38 cellular contexts compared by ENCODE assay signal in genomic region chr20:63406617-63407245, GRCh38. TPM values are rescaled to one million over a fixed set of nuclear protein-coding genes. Genes with fewer than 3 reads are reported as not detected.
"Had no signal": no experiment of that assay in that cellular context is flagged by ENCODE, and none has a peak within 500 bp of the region (broad histone marks: within the 10 kb centered on the region; RNA-seq: fewer than 3 reads in every experiment).

No MANE protein-coding gene starts in this region.

- DNase-seq: activated B cell treated with CpG ODN at 0.5 μM for 24 hours; activated CD4-positive, alpha-beta memory T cell treated with anti-CD3 and anti-CD28 coated beads for 36 hours; activated CD4-positive, alpha-beta T cell treated with anti-CD3 and anti-CD28 coated beads for 4 hours; activated CD4-positive, alpha-beta T cell treated with anti-CD3 and anti-CD28 coated beads, Interleukin-2, amount 10 ng/mL, durations not matched to agents 24 days and 14 days; activated CD4-positive, alpha-beta T cell treated with anti-CD3 and anti-CD28 coated beads, Interleukin-2, amount 50 U/mL, for 1 hour; activated CD4-positive, alpha-beta T cell treated with anti-CD3 and anti-CD28 coated beads, Interleukin-2, amount 50 U/mL, for 4 hours; activated CD4-positive, CD25-positive, alpha-beta regulatory T cell treated with anti-CD3 and anti-CD28 coated beads, Interleukin-2, amount 50 U/mL, for 72 hours; activated CD8-positive, alpha-beta memory T cell treated with anti-CD3 and anti-CD28 coated beads, Interleukin-2, amount 50 U/mL, for 4 hours; activated CD8-positive, alpha-beta T cell treated with anti-CD3 and anti-CD28 coated beads for 36 hours; activated effector memory CD4-positive, alpha-beta T cell treated with anti-CD3 and anti-CD28 coated beads, Interleukin-2, amount 50 U/mL, for 16 hours; activated gamma-delta T cell treated with Interleukin-2 at 50 U/mL for 16 hours; activated naive CD4-positive, alpha-beta T cell; activated naive CD4-positive, alpha-beta T cell treated with anti-CD3 and anti-CD28 coated beads for 36 hours; activated naive CD4-positive, alpha-beta T cell treated with anti-CD3 and anti-CD28 coated beads, Interleukin-2, amount 50 U/mL, for 16 hours; activated naive CD8-positive, alpha-beta T cell treated with anti-CD3 and anti-CD28 coated beads for 36 hours; activated T-cell treated with anti-CD3 and anti-CD28 coated beads for 4 hours; activated T-cell treated with anti-CD3 and anti-CD28 coated beads, Interleukin-2, amount 50 U/mL, for 1 hour; activated T-cell treated with anti-CD3 and anti-CD28 coated beads, Interleukin-2, amount 50 U/mL, for 4 hours; activated T-cell treated with anti-CD3 and anti-CD28 coated beads, Interleukin-2, amount 50 U/mL, for 72 hours; adrenal gland; amniotic stem cell; aorta; body of pancreas; brain microvascular endothelial cell; central memory CD4-positive, alpha-beta T cell; T-helper 1 cell; T-helper 2 cell; T-helper 9 cell had no signal

- H3K36me3 ChIP-seq: adrenal gland, brain microvascular endothelial cell, breast epithelium had no signal

- H3K27ac ChIP-seq: adrenal gland, body of pancreas, brain microvascular endothelial cell, breast epithelium, VCaP had no signal

- H3K36me3 Mint-ChIP-seq: activated CD4-positive, alpha-beta memory T cell treated with anti-CD3 and anti-CD28 coated beads for 36 hours; activated naive CD4-positive, alpha-beta T cell treated with anti-CD3 and anti-CD28 coated beads, Interleukin-2, amount 50 U/mL, for 72 hours; activated naive CD8-positive, alpha-beta T cell treated with anti-CD3 and anti-CD28 coated beads for 36 hours had no signal

- H3K27me3 ChIP-seq: adrenal gland, body of pancreas, brain microvascular endothelial cell had no signal

- H3K4me1 Mint-ChIP-seq: activated B cell treated with CpG ODN at 0.5 μM for 24 hours; activated naive CD8-positive, alpha-beta T cell treated with anti-CD3 and anti-CD28 coated beads for 36 hours; activated T-helper 17 cell treated with anti-CD3 and anti-CD28 coated beads, Interleukin-2, amount 50 U/mL, for 72 hours had no signal

- H3K9me3 Mint-ChIP-seq: activated B cell treated with CpG ODN at 0.5 μM for 24 hours; activated CD4-positive, alpha-beta memory T cell treated with anti-CD3 and anti-CD28 coated beads for 36 hours; activated CD4-positive, alpha-beta T cell treated with anti-CD3 and anti-CD28 coated beads, Interleukin-2, amount 10 ng/mL, durations not matched to agents 24 days and 14 days; activated CD8-positive, alpha-beta T cell treated with anti-CD3 and anti-CD28 coated beads for 36 hours; activated naive CD4-positive, alpha-beta T cell treated with anti-CD3 and anti-CD28 coated beads for 36 hours; activated naive CD4-positive, alpha-beta T cell treated with anti-CD3 and anti-CD28 coated beads, Interleukin-2, amount 50 U/mL, for 72 hours; activated naive CD8-positive, alpha-beta T cell treated with anti-CD3 and anti-CD28 coated beads for 36 hours; activated T-cell treated with anti-CD3 and anti-CD28 coated beads, Interleukin-2, amount 50 U/mL, for 4 hours; activated T-helper 1 cell treated with anti-CD3 and anti-CD28 coated beads, Interleukin-12 subunit alpha, Interleukin-12 subunit beta, Interleukin-2, Interleukin-4 antibody, amounts not matched to agents 30 ng/mL and 10 ng/mL and 1 ng/mL, durations not matched to agents 14 hours and 24 hours and 36 hours; activated T-helper 17 cell treated with anti-CD3 and anti-CD28 coated beads, Interleukin-2, amount 50 U/mL, for 72 hours; T-helper 1 cell treated with Interleukin-12 subunit alpha and Interleukin-12 subunit beta and Interleukin-4 antibody, amounts not matched to agents 30 μg/mL and 1 μg/mL, for 36 hours; T-helper 2 cell treated with Interferon-gamma antibody and Interleukin-4, amounts not matched to agents 5 μg/mL and 100 μg/mL, for 36 hours had no signal

- H3K27me3 Mint-ChIP-seq: activated B cell treated with CpG ODN at 0.5 μM for 24 hours; activated CD4-positive, alpha-beta T cell treated with anti-CD3 and anti-CD28 coated beads, Interleukin-2, amount 10 ng/mL, durations not matched to agents 24 days and 14 days; activated CD8-positive, alpha-beta T cell treated with anti-CD3 and anti-CD28 coated beads for 36 hours; activated naive CD8-positive, alpha-beta T cell treated with anti-CD3 and anti-CD28 coated beads for 36 hours; activated T-helper 17 cell treated with anti-CD3 and anti-CD28 coated beads, Interleukin-2, amount 50 U/mL, for 72 hours had no signal

- ATAC-seq: activated CD8-positive, alpha-beta T cell treated with anti-CD3 and anti-CD28 coated beads for 36 hours; activated naive CD4-positive, alpha-beta T cell treated with anti-CD3 and anti-CD28 coated beads, Interleukin-2, amount 50 U/mL, for 72 hours; activated T-cell treated with anti-CD3 and anti-CD28 coated beads, Interleukin-2, amount 50 U/mL, for 4 hours; activated T-cell treated with anti-CD3 and anti-CD28 coated beads, Interleukin-2, amount 50 U/mL, for 72 hours; activated T-helper 17 cell treated with anti-CD3 and anti-CD28 coated beads, Interleukin-2, amount 50 U/mL, for 72 hours; body of pancreas had no signal

- FAIRE-seq: astrocyte, TTC549 had no signal

- H3K27ac Mint-ChIP-seq: activated B cell treated with CpG ODN at 0.5 μM for 24 hours; activated CD4-positive, alpha-beta memory T cell treated with anti-CD3 and anti-CD28 coated beads for 36 hours; activated CD4-positive, alpha-beta T cell treated with anti-CD3 and anti-CD28 coated beads, Interleukin-2, amount 10 ng/mL, durations not matched to agents 24 days and 14 days; activated CD8-positive, alpha-beta T cell treated with anti-CD3 and anti-CD28 coated beads for 36 hours; activated naive CD4-positive, alpha-beta T cell treated with anti-CD3 and anti-CD28 coated beads for 36 hours; activated naive CD4-positive, alpha-beta T cell treated with anti-CD3 and anti-CD28 coated beads, Interleukin-2, amount 50 U/mL, for 72 hours; activated naive CD8-positive, alpha-beta T cell treated with anti-CD3 and anti-CD28 coated beads for 36 hours; activated T-cell treated with anti-CD3 and anti-CD28 coated beads, Interleukin-2, amount 50 U/mL, for 72 hours; activated T-helper 1 cell treated with anti-CD3 and anti-CD28 coated beads, Interleukin-12 subunit alpha, Interleukin-12 subunit beta, Interleukin-2, Interleukin-4 antibody, amounts not matched to agents 30 ng/mL and 10 ng/mL and 1 ng/mL, durations not matched to agents 14 hours and 24 hours and 36 hours; activated T-helper 17 cell treated with anti-CD3 and anti-CD28 coated beads, Interleukin-2, amount 50 U/mL, for 72 hours; T-helper 1 cell treated with Interleukin-12 subunit alpha and Interleukin-12 subunit beta and Interleukin-4 antibody, amounts not matched to agents 30 μg/mL and 1 μg/mL, for 36 hours; T-helper 2 cell treated with Interferon-gamma antibody and Interleukin-4, amounts not matched to agents 5 μg/mL and 100 μg/mL, for 36 hours had no signal

- H3K4me1 ChIP-seq: adrenal gland, body of pancreas, breast epithelium had no signal

- H3K4me3 ChIP-seq: adrenal gland, body of pancreas, breast epithelium had no signal

- H3K4me3 Mint-ChIP-seq: activated B cell treated with CpG ODN at 0.5 μM for 24 hours; activated CD4-positive, alpha-beta memory T cell treated with anti-CD3 and anti-CD28 coated beads for 36 hours; activated CD4-positive, alpha-beta T cell treated with anti-CD3 and anti-CD28 coated beads, Interleukin-2, amount 10 ng/mL, durations not matched to agents 24 days and 14 days; activated CD8-positive, alpha-beta T cell treated with anti-CD3 and anti-CD28 coated beads for 36 hours; activated naive CD4-positive, alpha-beta T cell treated with anti-CD3 and anti-CD28 coated beads for 36 hours; activated naive CD8-positive, alpha-beta T cell treated with anti-CD3 and anti-CD28 coated beads for 36 hours; activated T-cell treated with anti-CD3 and anti-CD28 coated beads, Interleukin-2, amount 50 U/mL, for 4 hours; activated T-cell treated with anti-CD3 and anti-CD28 coated beads, Interleukin-2, amount 50 U/mL, for 72 hours; activated T-helper 1 cell treated with anti-CD3 and anti-CD28 coated beads, Interleukin-12 subunit alpha, Interleukin-12 subunit beta, Interleukin-2, Interleukin-4 antibody, amounts not matched to agents 30 ng/mL and 10 ng/mL and 1 ng/mL, durations not matched to agents 14 hours and 24 hours and 36 hours; activated T-helper 17 cell treated with anti-CD3 and anti-CD28 coated beads, Interleukin-2, amount 50 U/mL, for 72 hours; T-helper 1 cell treated with Interleukin-12 subunit alpha and Interleukin-12 subunit beta and Interleukin-4 antibody, amounts not matched to agents 30 μg/mL and 1 μg/mL, for 36 hours; T-helper 2 cell treated with Interferon-gamma antibody and Interleukin-4, amounts not matched to agents 5 μg/mL and 100 μg/mL, for 36 hours had no signal

- H3K9me3 ChIP-seq: adrenal gland, body of pancreas, breast epithelium had no signal

RNA-seq across cellular contexts. Expression of gene CHRNA4, which starts 45.6 kb away (rescaled TPM):
- total RNA-seq: activated B cell treated with CpG ODN at 0.5 μM for 24 hours; activated CD4-positive, alpha-beta memory T cell treated with anti-CD3 and anti-CD28 coated beads for 36 hours; activated CD4-positive, alpha-beta T cell treated with anti-CD3 and anti-CD28 coated beads, Interleukin-2, amount 10 ng/mL, durations not matched to agents 24 days and 14 days; activated CD8-positive, alpha-beta memory T cell treated with anti-CD3 and anti-CD28 coated beads for 36 hours; activated CD8-positive, alpha-beta T cell treated with anti-CD3 and anti-CD28 coated beads for 36 hours; activated naive CD4-positive, alpha-beta T cell treated with anti-CD3 and anti-CD28 coated beads for 36 hours; activated naive CD4-positive, alpha-beta T cell treated with anti-CD3 and anti-CD28 coated beads, Interleukin-2, amount 50 U/mL, for 72 hours; activated naive CD8-positive, alpha-beta T cell treated with anti-CD3 and anti-CD28 coated beads for 36 hours; activated T-cell treated with anti-CD3 and anti-CD28 coated beads, Interleukin-2, amount 50 U/mL, for 4 hours; activated T-cell treated with anti-CD3 and anti-CD28 coated beads, Interleukin-2, amount 50 U/mL, for 72 hours; activated T-helper 1 cell treated with anti-CD3 and anti-CD28 coated beads, Interleukin-12 subunit alpha, Interleukin-12 subunit beta, Interleukin-2, Interleukin-4 antibody, amounts not matched to agents 30 ng/mL and 10 ng/mL and 1 ng/mL, durations not matched to agents 14 hours and 24 hours and 36 hours; activated T-helper 17 cell treated with anti-CD3 and anti-CD28 coated beads, Interleukin-2, amount 50 U/mL, for 72 hours; aorta; body of pancreas; breast epithelium had no signal
- polyA plus RNA-seq: aorta had no signal
